Comparison of ENCODE assay signal across 8 cellular contexts in genomic region chr1:36088265-36088576, GRCh38. TPM values are rescaled to one million over a fixed set of nuclear protein-coding genes. Genes with fewer than 3 reads are reported as not detected.
DNase-seq lines count a peak whose midpoint lies in the region; TF ChIP-seq lines count a peak whose summit lies in the region.

No MANE protein-coding gene starts in this region.

- H3K27ac ChIP-seq in transverse colon, result peak overlapping the region; percentile 86 to 93 (median 89)

- H3K4me1 Mint-ChIP-seq in activated T-cell treated with anti-CD3 and anti-CD28 coated beads, Interleukin-2, amount 50 U/mL, for 24 hours (ENCODE audit: low read depth), result peaks cover 25% of the 10 kb centered on the region
- H3K4me1 Mint-ChIP-seq in activated naive CD8-positive, alpha-beta T cell (ENCODE audit: low read depth), result peaks cover 17% of the 10 kb centered on the region

- intact Hi-C loops in transverse colon (cut with DNase I; ENCODE audit: low total_unique reads), result no loop called here

- peak overlapping the region; percentile 93 for H3K27ac Mint-ChIP-seq in activated T-cell treated with anti-CD3 and anti-CD28 coated beads, Interleukin-2, amount 50 U/mL, for 24 hours
- no peak overlapping the region for H3K27ac Mint-ChIP-seq in activated naive CD8-positive, alpha-beta T cell

- peaks cover 17% of the 10 kb centered on the region for H3K27me3 ChIP-seq in transverse colon

- peaks cover 0 to 15% (median 5%) of the 10 kb centered on the region in 4 donors for H3K36me3 ChIP-seq in transverse colon

- no peak for DNase-seq in activated T-cell treated with anti-CD3 and anti-CD28 coated beads, Interleukin-2, amount 50 U/mL, for 24 hours
- DNase-seq in activated T-cell treated with anti-CD3 and anti-CD28 coated beads, Interleukin-2, amount 50 U/mL, for 1 hour, result no peak
- DNase-seq in left kidney (ENCODE audit: low read depth, low spot score) (peak; percentile 27), transverse colon (no peak), NCI-H510A treated with DMSO at 0.1 percent for 48 hours (lab: John Stamatoyannopoulos, UW) (no peak), HK-2 (ENCODE audit: unreplicated experiment) (no peak), NCI-H1694 treated with DMSO at 0.1 percent for 48 hours (lab: John Stamatoyannopoulos, UW) (no peak)

- H3K9me3 Mint-ChIP-seq in activated T-cell treated with anti-CD3 and anti-CD28 coated beads, Interleukin-2, amount 50 U/mL, for 24 hours, result no peaks in the 10 kb centered on the region
- H3K9me3 Mint-ChIP-seq in activated naive CD8-positive, alpha-beta T cell (ENCODE audit: low read depth), result no peaks in the 10 kb centered on the region

- H3K4me3 Mint-ChIP-seq in activated T-cell treated with anti-CD3 and anti-CD28 coated beads, Interleukin-2, amount 50 U/mL, for 24 hours, result peak overlapping the region; percentile 91
- peak overlapping the region; percentile 49 for H3K4me3 Mint-ChIP-seq in activated naive CD8-positive, alpha-beta T cell

- H3K4me3 ChIP-seq in transverse colon, result peak overlapping the region; percentile 21 to 89 (median 78)

- H3K36me3 Mint-ChIP-seq in activated T-cell treated with anti-CD3 and anti-CD28 coated beads, Interleukin-2, amount 50 U/mL, for 24 hours (ENCODE audit: low read depth), result peaks cover 35% of the 10 kb centered on the region
- H3K36me3 Mint-ChIP-seq in activated naive CD8-positive, alpha-beta T cell, result peaks cover 2% of the 10 kb centered on the region

- in situ Hi-C loops in transverse colon (cut with MboI; ENCODE audit: low pct_ligation_motif_present in 1 of 4, low pct_unique_long_range_greater_than_20kb in 1 of 4, low sequenced_read_pairs in 3 of 4), result no loop called here

- 29 to 100% methylated on average over 1 to 8 of the region's 8 CpGs for WGBS in transverse colon (ENCODE audit: low coverage in 1 of 2), 2 donors

- TF ChIP-seq POLR2A in transverse colon (IDR thresholded peaks at IDR 0.05), result no peak

- H3K4me1 ChIP-seq in transverse colon, result peaks cover 10 to 38% (median 25%) of the 10 kb centered on the region in 4 donors

- TF ChIP-seq EP300 in transverse colon (IDR thresholded peaks at IDR 0.05; ENCODE audit: low read depth), result no peak

- no peaks in the 10 kb centered on the region for H3K9me3 ChIP-seq in transverse colon

- no peak for TF ChIP-seq CTCF in transverse colon (IDR thresholded peaks at IDR 0.05)

- peaks cover 25% of the 10 kb centered on the region for H3K27me3 Mint-ChIP-seq in activated T-cell treated with anti-CD3 and anti-CD28 coated beads, Interleukin-2, amount 50 U/mL, for 24 hours
- peaks cover 7% of the 10 kb centered on the region for H3K27me3 Mint-ChIP-seq in activated naive CD8-positive, alpha-beta T cell

RNA-seq across cellular contexts. Expression of gene ADPRS, which starts 0.5 kb away (rescaled TPM):
- 10 to 100 TPM; 18.3 to 41.8 (median 28.6) TPM for total RNA-seq in transverse colon

RNA-seq across cellular contexts. Expression of gene TEKT2, which starts 4.3 kb away (rescaled TPM):
- not detected for total RNA-seq in transverse colon

RNA-seq across cellular contexts. Expression of gene COL8A2, which starts 36.8 kb away (rescaled TPM):
- total RNA-seq in transverse colon, result 1 to 10 TPM; 1.2 to 5.4 (median 1.7) TPM
